In the genomic region with DNA sequence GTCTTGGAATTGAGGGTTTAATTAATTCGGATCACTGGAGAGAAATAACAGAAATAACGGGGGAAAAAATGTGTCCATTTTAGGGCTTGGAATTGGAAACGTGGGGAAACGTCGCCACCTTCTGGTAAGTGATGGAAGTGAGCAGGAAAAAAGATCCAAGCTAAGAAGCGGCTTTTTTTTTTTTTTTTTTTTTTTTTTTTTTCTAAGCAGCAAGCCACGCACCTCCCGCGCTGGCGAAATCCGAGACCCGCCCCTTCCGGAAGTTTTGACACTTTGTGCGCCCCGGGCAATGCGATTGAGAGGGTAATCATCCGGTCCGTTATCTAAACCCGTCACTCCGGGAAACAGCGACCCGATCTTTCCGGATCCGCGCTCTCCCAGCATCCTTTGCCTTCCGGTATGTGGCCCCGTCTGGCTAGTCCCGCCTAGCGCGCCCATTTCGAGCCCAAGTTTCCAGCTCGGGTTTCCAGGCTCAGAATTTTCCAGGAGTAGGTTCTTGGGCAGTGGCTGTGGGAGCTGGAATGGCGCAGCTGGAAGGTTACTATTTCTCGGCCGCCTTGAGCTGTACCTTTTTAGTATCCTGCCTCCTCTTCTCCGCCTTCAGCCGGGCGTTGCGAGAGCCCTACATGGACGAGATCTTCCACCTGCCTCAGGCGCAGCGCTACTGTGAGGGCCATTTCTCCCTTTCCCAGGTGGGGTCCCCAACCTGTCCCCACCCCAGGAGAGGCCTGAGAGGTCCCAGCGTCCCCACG, we compare ENCODE assay signal across 8 cellular contexts. TPM values are rescaled to one million over a fixed set of nuclear protein-coding genes. Genes with fewer than 3 reads are reported as not detected.
DNase-seq lines count a peak whose midpoint lies in the region; TF ChIP-seq lines count a peak whose summit lies in the region.

A gene with protein sequence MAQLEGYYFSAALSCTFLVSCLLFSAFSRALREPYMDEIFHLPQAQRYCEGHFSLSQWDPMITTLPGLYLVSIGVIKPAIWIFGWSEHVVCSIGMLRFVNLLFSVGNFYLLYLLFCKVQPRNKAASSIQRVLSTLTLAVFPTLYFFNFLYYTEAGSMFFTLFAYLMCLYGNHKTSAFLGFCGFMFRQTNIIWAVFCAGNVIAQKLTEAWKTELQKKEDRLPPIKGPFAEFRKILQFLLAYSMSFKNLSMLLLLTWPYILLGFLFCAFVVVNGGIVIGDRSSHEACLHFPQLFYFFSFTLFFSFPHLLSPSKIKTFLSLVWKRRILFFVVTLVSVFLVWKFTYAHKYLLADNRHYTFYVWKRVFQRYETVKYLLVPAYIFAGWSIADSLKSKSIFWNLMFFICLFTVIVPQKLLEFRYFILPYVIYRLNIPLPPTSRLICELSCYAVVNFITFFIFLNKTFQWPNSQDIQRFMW (plus strand): TSS at position 418 of the 752 bp plus-strand sequence. CDS start 104 bp downstream, at position 522.

- H3K4me3 ChIP-seq in effector memory CD4-positive, alpha-beta T cell (ENCODE audit: insufficient read depth, low read depth, low read length, poor library complexity, severe bottlenecking): peak within 1 kb of the TSS; percentile 64

- no peaks in the 10 kb centered on the region for H3K9me3 ChIP-seq in effector memory CD4-positive, alpha-beta T cell (ENCODE audit: control insufficient read depth, low read length)

- peak within 1 kb of the TSS; percentile 84 for H3K27ac ChIP-seq in effector memory CD4-positive, alpha-beta T cell (ENCODE audit: insufficient read depth, low read length, poor library complexity, severe bottlenecking)

- no peaks in the 10 kb centered on the region for H3K27me3 ChIP-seq in effector memory CD4-positive, alpha-beta T cell (replicated peaks; ENCODE audit: control insufficient read depth, insufficient read depth, low read length, poor library complexity, severe bottlenecking)

- peaks cover 4% of the 10 kb centered on the region for H3K36me3 ChIP-seq in effector memory CD4-positive, alpha-beta T cell (ENCODE audit: control insufficient read depth, insufficient read depth, low read length)

- peak; percentile 97 for DNase-seq in COR-L47 (lab: John Stamatoyannopoulos, UW)
- peak; percentile 79 for DNase-seq in GM20000 (ENCODE audit: low spot score)
- DNase-seq in HT-29 (ENCODE audit: low spot score): peak; percentile 98
- DNase-seq in NOMO-1 (lab: John Stamatoyannopoulos, UW; ENCODE audit: unreplicated experiment in 2 of 2): peak; percentile 88 to 89
- peak; percentile 93 to 96 (median 93) for DNase-seq in effector memory CD4-positive, alpha-beta T cell
- peak; percentile 99 for DNase-seq in medulla oblongata (ENCODE audit: extremely low spot score)
- DNase-seq in stimulated activated CD8-positive, alpha-beta memory T cell treated with anti-CD3 and anti-CD28 coated beads, Interleukin-12 subunit alpha, Interleukin-12 subunit beta, amount 100 ng/mL, for 1 hour (ENCODE audit: low read depth): peak; percentile 95

- TF ChIP-seq CTCF in GM20000 (IDR thresholded peaks at IDR 0.05; ENCODE audit: extremely low read depth, missing control alignments): peak; percentile 39

- H3K4me1 ChIP-seq in effector memory CD4-positive, alpha-beta T cell (ENCODE audit: control insufficient read depth, insufficient read depth, low read length, poor library complexity, severe bottlenecking): peaks cover 5% of the 10 kb centered on the region

- CTCF ChIA-PET in activated CD8-positive, alpha-beta memory T cell treated with anti-CD3 and anti-CD28 coated beads for 36 hours (lab: Charles Lee): interaction anchor here (0.6 to 2.3 kb wide), 5 partner anchors 58 to 1562 kb away, joined by 3 to 16 read pairs (median 3); a partner anchor contains a TSS

- POLR2A ChIA-PET in activated CD8-positive, alpha-beta memory T cell treated with anti-CD3 and anti-CD28 coated beads for 36 hours (lab: Charles Lee): interaction anchor here (0.6 to 3.2 kb wide), 8 partner anchors 13 to 1888 kb away, joined by 3 to 34 read pairs (median 7); a partner anchor contains a TSS

RNA-seq across cellular contexts. Expression of the gene that starts here (rescaled TPM):
- 9.8 and 10.5 TPM in 2 replicates for total RNA-seq in HT-29 (2014; rRNA removed; shearing (Covaris generic))
- 10 to 100 TPM; 21.5 to 26.9 TPM for total RNA-seq in activated CD8-positive, alpha-beta memory T cell treated with anti-CD3 and anti-CD28 coated beads for 36 hours

Comparison
In these comparisons a context has a peak if more than half of its experiments do, and no peak if none do; other contexts are left out.
1. Peak in every context shown above with its lines: DNase-seq, H3K4me3 ChIP-seq and H3K27ac ChIP-seq.